32 cellular contexts compared by ENCODE assay signal in the genomic region with DNA sequence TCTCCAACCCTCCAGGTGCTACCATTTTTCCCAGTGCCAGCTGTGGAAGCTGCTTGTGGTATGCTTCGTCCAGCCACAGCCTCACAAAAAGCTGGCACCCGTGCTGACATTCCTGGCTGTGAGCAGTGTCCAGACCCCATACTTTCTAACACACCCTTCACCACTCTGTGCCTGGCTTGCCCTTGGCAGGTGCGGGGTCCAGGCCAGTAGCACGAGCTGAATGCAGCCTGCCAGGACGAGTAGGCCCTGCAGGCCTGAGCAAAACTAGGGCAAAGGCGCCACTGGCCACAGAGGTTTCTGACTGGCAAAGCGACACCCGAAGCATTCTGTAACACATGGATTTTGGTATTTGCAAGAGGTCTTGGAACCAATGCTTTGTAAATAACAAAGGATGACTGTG. TPM values are rescaled to one million over a fixed set of nuclear protein-coding genes. Genes with fewer than 3 reads are reported as not detected.
"Had no signal": no experiment of that assay in that cellular context is flagged by ENCODE, and none has a peak within 500 bp of the region (broad histone marks: within the 10 kb centered on the region; RNA-seq: fewer than 3 reads in every experiment).

No MANE protein-coding gene starts in this region.

- H3K4me3 Mint-ChIP-seq: activated CD8-positive, alpha-beta T cell treated with anti-CD3 and anti-CD28 coated beads, Interleukin-2, amount 10 ng/mL, durations not matched to agents 7 days and 5 days; activated naive CD4-positive, alpha-beta T cell treated with anti-CD3 and anti-CD28 coated beads, Interleukin-2, amount 50 U/mL, for 24 hours; activated naive CD8-positive, alpha-beta T cell treated with anti-CD3 and anti-CD28 coated beads, Interleukin-2, amount 10 ng/mL, durations not matched to agents 7 days and 5 days; activated T-cell treated with anti-CD3 and anti-CD28 coated beads, Interleukin-2, amount 50 U/mL, for 24 hours had no signal

- H3K4me1 ChIP-seq: ascending aorta, Peyer's patch had no signal

- H3K27ac ChIP-seq: ascending aorta, cardiac muscle cell, Peyer's patch, WERI-Rb-1 had no signal

- DNase-seq: activated CD4-positive, alpha-beta T cell treated with anti-CD3 and anti-CD28 coated beads for 1 hour; activated CD4-positive, alpha-beta T cell treated with anti-CD3 and anti-CD28 coated beads for 48 hours; activated CD4-positive, alpha-beta T cell treated with anti-CD3 and anti-CD28 coated beads, Interleukin-2, amount 50 U/mL, for 48 hours; activated CD4-positive, CD25-positive, alpha-beta regulatory T cell; activated CD8-positive, alpha-beta T cell treated with anti-CD3 and anti-CD28 coated beads, Interleukin-2, amount 10 ng/mL, durations not matched to agents 7 days and 5 days; activated gamma-delta T cell; activated naive CD4-positive, alpha-beta T cell treated with Interleukin-2 at 50 U/mL for 16 hours; activated naive CD8-positive, alpha-beta T cell treated with anti-CD3 and anti-CD28 coated beads, Interleukin-2, amount 10 ng/mL, durations not matched to agents 7 days and 5 days; activated T-cell treated with anti-CD3 and anti-CD28 coated beads, Interleukin-2, amount 50 U/mL, for 24 hours; amygdala; Kasumi-1; KG1; MG63; NCI-H1048; NCI-H1436 treated with DMSO at 0.1 percent for 48 hours; NCI-H1694 treated with DMSO at 0.1 percent for 48 hours; NCI-H2029; NCI-H510A; NCI-H526; NCI-H748 treated with DMSO at 0.1 percent for 48 hours; NK-92 treated with Interleukin-12 subunit alpha and Interleukin-12 subunit beta, amount 100 ng/mL, for 24 hours; PC-3; Peyer's patch; RPMI8226; T1000; WERI-Rb-1 had no signal

- ATAC-seq: activated CD8-positive, alpha-beta T cell treated with anti-CD3 and anti-CD28 coated beads, Interleukin-2, amount 10 ng/mL, durations not matched to agents 7 days and 5 days; PC-3 had no signal

- H3K4me3 ChIP-seq: ascending aorta, cardiac muscle cell, MG63, Peyer's patch had no signal

- H3K27me3 Mint-ChIP-seq: activated naive CD4-positive, alpha-beta T cell treated with anti-CD3 and anti-CD28 coated beads, Interleukin-2, amount 50 U/mL, for 24 hours; activated naive CD8-positive, alpha-beta T cell treated with anti-CD3 and anti-CD28 coated beads, Interleukin-2, amount 10 ng/mL, durations not matched to agents 7 days and 5 days; activated T-cell treated with anti-CD3 and anti-CD28 coated beads, Interleukin-2, amount 50 U/mL, for 24 hours had no signal

- H3K27ac Mint-ChIP-seq: activated CD8-positive, alpha-beta T cell treated with anti-CD3 and anti-CD28 coated beads, Interleukin-2, amount 10 ng/mL, durations not matched to agents 7 days and 5 days; activated naive CD4-positive, alpha-beta T cell treated with anti-CD3 and anti-CD28 coated beads, Interleukin-2, amount 50 U/mL, for 24 hours; activated naive CD8-positive, alpha-beta T cell treated with anti-CD3 and anti-CD28 coated beads, Interleukin-2, amount 10 ng/mL, durations not matched to agents 7 days and 5 days; activated T-cell treated with anti-CD3 and anti-CD28 coated beads, Interleukin-2, amount 50 U/mL, for 24 hours; activated T-helper 2 cell treated with anti-CD3 and anti-CD28 coated beads, Interferon-gamma antibody, Interleukin-2, Interleukin-4, amounts not matched to agents 10 μg/mL and 5 μg/mL and 100 μg/mL, durations not matched to agents 14 hours and 24 hours and 36 hours had no signal

- H3K9me3 Mint-ChIP-seq: activated naive CD4-positive, alpha-beta T cell treated with anti-CD3 and anti-CD28 coated beads, Interleukin-2, amount 50 U/mL, for 24 hours had no signal

- H3K36me3 Mint-ChIP-seq: activated naive CD4-positive, alpha-beta T cell treated with anti-CD3 and anti-CD28 coated beads, Interleukin-2, amount 50 U/mL, for 24 hours; activated naive CD8-positive, alpha-beta T cell treated with anti-CD3 and anti-CD28 coated beads, Interleukin-2, amount 10 ng/mL, durations not matched to agents 7 days and 5 days had no signal

- H3K36me3 ChIP-seq: ascending aorta, cardiac muscle cell, MG63, Peyer's patch, WERI-Rb-1 had no signal

- H3K27me3 ChIP-seq: ascending aorta, cardiac muscle cell, MG63, Peyer's patch had no signal

- H3K4me1 Mint-ChIP-seq: activated naive CD4-positive, alpha-beta T cell treated with anti-CD3 and anti-CD28 coated beads, Interleukin-2, amount 50 U/mL, for 24 hours; activated naive CD8-positive, alpha-beta T cell treated with anti-CD3 and anti-CD28 coated beads, Interleukin-2, amount 10 ng/mL, durations not matched to agents 7 days and 5 days had no signal

RNA-seq across cellular contexts. Expression of a gene that starts 26.0 kb away (rescaled TPM):
- total RNA-seq: activated CD8-positive, alpha-beta T cell treated with anti-CD3 and anti-CD28 coated beads, Interleukin-2, amount 10 ng/mL, durations not matched to agents 7 days and 5 days; activated naive CD8-positive, alpha-beta T cell treated with anti-CD3 and anti-CD28 coated beads, Interleukin-2, amount 10 ng/mL, durations not matched to agents 7 days and 5 days; activated T-helper 2 cell treated with anti-CD3 and anti-CD28 coated beads, Interferon-gamma antibody, Interleukin-2, Interleukin-4, amounts not matched to agents 10 μg/mL and 5 μg/mL and 100 μg/mL, durations not matched to agents 14 hours and 24 hours and 36 hours; T-helper 1 cell treated with Interleukin-12 subunit alpha and Interleukin-12 subunit beta and Interleukin-4 antibody, amounts not matched to agents 30 ng/mL and 1 ng/mL, for 36 hours; T-helper 2 cell treated with Interferon-gamma antibody and Interleukin-4, amounts not matched to agents 100 ng/mL and 5 ng/mL, for 36 hours had no signal
